Comparison of ENCODE assay signal across 2 cellular contexts in the genomic region with DNA sequence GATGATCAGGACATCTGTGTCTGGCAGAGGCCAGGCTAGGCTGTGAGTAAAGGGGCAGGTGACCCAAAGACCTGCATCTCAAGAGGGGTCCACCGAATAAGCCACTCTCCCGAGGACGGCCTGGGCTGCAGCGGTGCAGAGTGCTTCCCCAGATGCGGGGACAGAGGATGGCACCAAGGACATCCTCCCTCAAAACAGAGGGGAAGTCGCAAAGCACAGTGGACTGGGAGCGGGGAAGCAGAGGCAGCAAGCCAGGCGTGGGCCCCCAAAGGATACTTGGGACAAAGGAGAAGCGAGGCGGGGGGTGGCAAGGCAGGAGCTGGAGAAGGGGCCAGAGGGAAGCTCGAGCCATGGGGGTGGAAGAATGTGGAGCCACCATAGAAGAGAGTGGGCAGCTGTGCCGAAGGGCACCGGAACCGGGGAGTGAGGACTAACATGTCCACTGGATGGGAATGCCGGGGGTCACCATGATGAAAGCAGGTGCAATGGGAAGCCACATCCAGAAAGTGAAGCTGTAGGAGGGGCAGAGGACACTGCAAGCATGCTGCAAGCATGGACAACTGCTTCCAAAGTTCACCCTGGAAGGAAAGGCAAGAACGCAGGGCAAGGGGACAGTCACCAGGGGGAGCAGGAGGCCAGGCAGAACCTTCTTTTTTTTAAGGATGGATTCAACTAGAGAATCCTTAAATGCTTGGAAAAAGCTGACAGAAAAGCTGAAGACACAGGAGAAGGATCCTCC.
TF ChIP-seq lines count a peak whose summit lies in the region.

No MANE protein-coding gene starts in this region.

TF ChIP-seq in IMR-90, 13 proteins besides CTCF, POLR2A, EP300 and RAD21:
- TF ChIP-seq SMC3 (IDR thresholded peaks at IDR 0.05; ENCODE audit: low read depth, low read length) (peak; percentile 30; the same call in 1 of the 2 replicates), RFX5 (IDR thresholded peaks at IDR 0.05; ENCODE audit: low read depth, low read length) (no peak)

TF ChIP-seq in GM12878, 131 proteins besides CTCF, POLR2A, EP300 and RAD21:
- peak; percentile 51; the same call in 1 of the 2 replicates for TF ChIP-seq SMC3 (IDR thresholded peaks at IDR 0.05; ENCODE audit: borderline replicate concordance, low read length)
- TF ChIP-seq, protein P1, sequence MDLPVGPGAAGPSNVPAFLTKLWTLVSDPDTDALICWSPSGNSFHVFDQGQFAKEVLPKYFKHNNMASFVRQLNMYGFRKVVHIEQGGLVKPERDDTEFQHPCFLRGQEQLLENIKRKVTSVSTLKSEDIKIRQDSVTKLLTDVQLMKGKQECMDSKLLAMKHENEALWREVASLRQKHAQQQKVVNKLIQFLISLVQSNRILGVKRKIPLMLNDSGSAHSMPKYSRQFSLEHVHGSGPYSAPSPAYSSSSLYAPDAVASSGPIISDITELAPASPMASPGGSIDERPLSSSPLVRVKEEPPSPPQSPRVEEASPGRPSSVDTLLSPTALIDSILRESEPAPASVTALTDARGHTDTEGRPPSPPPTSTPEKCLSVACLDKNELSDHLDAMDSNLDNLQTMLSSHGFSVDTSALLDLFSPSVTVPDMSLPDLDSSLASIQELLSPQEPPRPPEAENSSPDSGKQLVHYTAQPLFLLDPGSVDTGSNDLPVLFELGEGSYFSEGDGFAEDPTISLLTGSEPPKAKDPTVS (IDR thresholded peaks at IDR 0.05; ENCODE audit: low read depth, low read length): no peak
